11 cellular contexts compared by ENCODE assay signal in genomic region chr5:149227168-149227826, GRCh38. TPM values are rescaled to one million over a fixed set of nuclear protein-coding genes. Genes with fewer than 3 reads are reported as not detected.
DNase-seq lines count a peak whose midpoint lies in the region; ATAC-seq, FAIRE-seq and TF ChIP-seq lines count a peak whose summit lies in the region.
"Had no signal": no experiment of that assay in that cellular context is flagged by ENCODE, and none has a peak within 500 bp of the region (broad histone marks: within the 10 kb centered on the region; RNA-seq: fewer than 3 reads in every experiment).

No MANE protein-coding gene starts in this region.

- no peak overlapping the region for H2BK5ac ChIP-seq in trophoblast cell (ENCODE audit: low read depth, low read length, poor library complexity)

- H3K9me3 ChIP-seq in endothelial cell of umbilical vein (replicated peaks; ENCODE audit: control insufficient read depth, insufficient read depth, low read length) (no peaks in the 10 kb centered on the region), trophoblast cell (ENCODE audit: insufficient read depth, low read depth, low read length) (no peaks in the 10 kb centered on the region)

- H2AFZ ChIP-seq in endothelial cell of umbilical vein (ENCODE audit: low read depth, low read length): no peak overlapping the region
- H2AFZ ChIP-seq in trophoblast cell (ENCODE audit: insufficient read depth, low read length, poor library complexity): no peak overlapping the region

- H3K14ac ChIP-seq in trophoblast cell (ENCODE audit: low read length): no peak overlapping the region

- H4K91ac ChIP-seq in trophoblast cell (ENCODE audit: low read depth, low read length): no peak overlapping the region

- dilution Hi-C loops in endothelial cell of umbilical vein (cut with MboI; ENCODE audit: extremely low pct_ligation_motif_present, low sequenced_read_pairs): no loop called here

- ATAC-seq in stimulated activated memory B cell treated with anti-CD40 and anti-IgM and Interleukin-4, amounts not matched to agents 10 μg/mL and 1 μg/mL and 100 μg/mL, for 72 hours: no peak

- H3K36me3 Mint-ChIP-seq in stimulated activated memory B cell treated with anti-CD40 and anti-IgM and Interleukin-4, amounts not matched to agents 10 μg/mL and 1 μg/mL and 100 μg/mL, for 72 hours: no peaks in the 10 kb centered on the region

- H3K27me3 ChIP-seq in endothelial cell of umbilical vein (ENCODE audit: control insufficient read depth in 2 of 2, insufficient read depth in 2 of 2, low read length in 2 of 2) (no peaks in the 10 kb centered on the region), trophoblast cell (ENCODE audit: insufficient read depth, low read length) (no peaks in the 10 kb centered on the region)

- H4K8ac ChIP-seq in trophoblast cell (ENCODE audit: low read depth, low read length): no peak overlapping the region

- no peak overlapping the region for H3K23ac ChIP-seq in trophoblast cell (ENCODE audit: low read length)

- H3K4me3 ChIP-seq in endothelial cell of umbilical vein (replicated peaks in 1 of 3; ENCODE audit: insufficient read depth in 1 of 3, low read depth in 1 of 3, low read length in 3 of 3) (peak overlapping the region in 1 of 3 experiments; percentile 20), trophoblast cell (ENCODE audit: low read depth, low read length) (no peak overlapping the region)

- peaks cover 23% of the 10 kb centered on the region for H3K27me3 Mint-ChIP-seq in stimulated activated memory B cell treated with anti-CD40 and anti-IgM and Interleukin-4, amounts not matched to agents 10 μg/mL and 1 μg/mL and 100 μg/mL, for 72 hours

- H3K36me3 ChIP-seq in endothelial cell of umbilical vein (ENCODE audit: control insufficient read depth in 2 of 2, extremely low read depth in 1 of 2, insufficient read depth in 2 of 2, low read length in 2 of 2): no peaks in the 10 kb centered on the region
- H3K36me3 ChIP-seq in trophoblast cell (ENCODE audit: control insufficient read depth in 1 of 2, insufficient read depth in 2 of 2, low read length in 2 of 2): no peaks in the 10 kb centered on the region

- no peak overlapping the region for H4K12ac ChIP-seq in trophoblast cell (ENCODE audit: low read depth, low read length)

- H3K18ac ChIP-seq in trophoblast cell (ENCODE audit: low read length): no peak overlapping the region

- H2BK12ac ChIP-seq in trophoblast cell (ENCODE audit: low read length): no peak overlapping the region

- no peak overlapping the region for H3K27ac Mint-ChIP-seq in stimulated activated memory B cell treated with anti-CD40 and anti-IgM and Interleukin-4, amounts not matched to agents 10 μg/mL and 1 μg/mL and 100 μg/mL, for 72 hours

- H2BK120ac ChIP-seq in trophoblast cell (ENCODE audit: insufficient read depth, low read length, poor library complexity): no peak overlapping the region

- POLR2A ChIA-PET in endothelial cell of umbilical vein (lab: Charles Lee): interaction anchor here (0.6 to 1.5 kb wide), 2 partner anchors 84 to 321 kb away, joined by 3 to 6 read pairs; no protein-coding TSS in a partner anchor

- H3K79me1 ChIP-seq in trophoblast cell (ENCODE audit: low read length): no peaks in the 10 kb centered on the region

- H2AK5ac ChIP-seq in trophoblast cell (ENCODE audit: low read length): no peak overlapping the region

- H4K20me1 ChIP-seq in endothelial cell of umbilical vein (replicated peaks; ENCODE audit: control insufficient read depth, extremely low read depth, insufficient read depth, low read length): no peaks in the 10 kb centered on the region

- intact Hi-C loops in endothelial cell of umbilical vein (cut with micrococcal nuclease): loop anchor here (5.0 kb wide), 1 partner anchor 190 kb away; no protein-coding TSS in a partner anchor

- FAIRE-seq in endothelial cell of umbilical vein (lab: Jason Lieb, UNC) (peak; percentile 81), GM12892 (lab: Jason Lieb, UNC) (no peak)

- H3K9me1 ChIP-seq in endothelial cell of umbilical vein (replicated peaks; ENCODE audit: control insufficient read depth, extremely low read depth, insufficient read depth, low read length): no peaks in the 10 kb centered on the region

- H3K4me1 ChIP-seq in endothelial cell of umbilical vein (ENCODE audit: control insufficient read depth, extremely low read depth, insufficient read depth, low read length): peaks cover 30% of the 10 kb centered on the region
- no peaks in the 10 kb centered on the region for H3K4me1 ChIP-seq in trophoblast cell (ENCODE audit: control insufficient read depth in 1 of 2, insufficient read depth in 2 of 2, low read length in 2 of 2)

- peak; percentile 89 for DNase-seq in EH (ENCODE audit: low read depth)
- peak; percentile 97 for DNase-seq in M059J (ENCODE audit: low read depth)
- DNase-seq in endothelial cell of umbilical vein (ENCODE audit: low read depth, low spot score): peak; percentile 61
- peak; percentile 19 to 50 for DNase-seq in trophoblast cell
- DNase-seq in GM12892 (ENCODE audit: insufficient read length): no peak
- DNase-seq in DMS 273 treated with DMSO at 0.1 percent for 48 hours (lab: John Stamatoyannopoulos, UW): no peak
- DNase-seq in stimulated activated CD4-positive, alpha-beta T cell treated with anti-CD3 and anti-CD28 coated beads, Interleukin-2, amount 100 ng/mL, for 24 hours: no peak
- DNase-seq: activated effector memory CD4-positive, alpha-beta T cell treated with Interleukin-2 at 50 U/mL for 16 hours; DMS153; NCI-H2107 had no signal

- peak overlapping the region; percentile 53 for H3K27ac ChIP-seq in endothelial cell of umbilical vein (ENCODE audit: insufficient read depth, low read depth, low read length)
- H3K27ac ChIP-seq in trophoblast cell (ENCODE audit: low read depth, low read length): no peak overlapping the region

- TF ChIP-seq CTCF in endothelial cell of umbilical vein (IDR thresholded peaks at IDR 0.05; ENCODE audit: extremely low read depth in 1 of 2, insufficient read depth in 1 of 2, low read depth in 1 of 2, low read length in 2 of 2): no peak

- H3K4ac ChIP-seq in trophoblast cell (ENCODE audit: low read depth, low read length): no peak overlapping the region

- TF ChIP-seq POLR2A in endothelial cell of umbilical vein (IDR thresholded peaks at IDR 0.05; ENCODE audit: low read depth, low read length) (no peak), GM12892 (IDR thresholded peaks at IDR 0.05; ENCODE audit: low read depth, low read length) (no peak)

- no peaks in the 10 kb centered on the region for H3K4me1 Mint-ChIP-seq in stimulated activated memory B cell treated with anti-CD40 and anti-IgM and Interleukin-4, amounts not matched to agents 10 μg/mL and 1 μg/mL and 100 μg/mL, for 72 hours

- H3K79me2 ChIP-seq in endothelial cell of umbilical vein (ENCODE audit: control insufficient read depth, insufficient read depth, low read length): no peaks in the 10 kb centered on the region
- H3K79me2 ChIP-seq in trophoblast cell (ENCODE audit: control insufficient read depth, insufficient read depth, low read length, poor library complexity): no peaks in the 10 kb centered on the region

- H3K9ac ChIP-seq in endothelial cell of umbilical vein (replicated peaks; ENCODE audit: extremely low read depth, insufficient read depth, low read length) (no peak overlapping the region), trophoblast cell (ENCODE audit: low read length) (no peak overlapping the region)

- H3K4me3 Mint-ChIP-seq in stimulated activated memory B cell treated with anti-CD40 and anti-IgM and Interleukin-4, amounts not matched to agents 10 μg/mL and 1 μg/mL and 100 μg/mL, for 72 hours: no peak overlapping the region

- WGBS in trophoblast cell (ENCODE audit: extremely low coverage, insufficient coverage, insufficient read length): no CpG with 5 or more reads among the region's 2 CpGs

- H3K9me3 Mint-ChIP-seq in stimulated activated memory B cell treated with anti-CD40 and anti-IgM and Interleukin-4, amounts not matched to agents 10 μg/mL and 1 μg/mL and 100 μg/mL, for 72 hours: no peaks in the 10 kb centered on the region

- no TSS peak for BruUV-seq in endothelial cell of umbilical vein (replicated peaks; lab: Mats Ljungman, UMichigan)

- CTCF ChIA-PET in endothelial cell of umbilical vein (lab: Charles Lee): interaction anchor here (0.7 to 9.4 kb wide), 12 partner anchors 10 to 102 kb away, joined by 3 to 238 read pairs (median 4); partner anchors contain the start of gene ABLIM3

- peak overlapping the region; percentile 39 for H3K4me2 ChIP-seq in endothelial cell of umbilical vein (ENCODE audit: insufficient read depth, low read length)
- H3K4me2 ChIP-seq in trophoblast cell (ENCODE audit: low read length): no peak overlapping the region

TF ChIP-seq in endothelial cell of umbilical vein, 7 proteins besides CTCF, POLR2A, EP300 and RAD21:
- TF ChIP-seq GATA2 (IDR thresholded peaks at IDR 0.05; ENCODE audit: insufficient read depth, insufficient read length, low read depth, low read length): peak; percentile 88
- no peak for TF ChIP-seq EZH2 (IDR thresholded peaks at IDR 0.05; ENCODE audit: borderline replicate concordance, low read depth, low read length, severe bottlenecking)
- TF ChIP-seq JUN (IDR thresholded peaks at IDR 0.05; ENCODE audit: borderline replicate concordance, insufficient read depth, insufficient read length, low read depth): peak; percentile 75
- peak; percentile 84 for TF ChIP-seq FOS (IDR thresholded peaks at IDR 0.05; ENCODE audit: borderline replicate concordance, insufficient read depth, low read length)
- TF ChIP-seq MAX (IDR thresholded peaks at IDR 0.05; ENCODE audit: insufficient read depth, insufficient read length): no peak

RNA-seq across cellular contexts. Expression of gene AFAP1L1, which starts 44.4 kb away (rescaled TPM):
- 6.5 and 9.1 TPM in 2 replicates for total RNA-seq in M059J (2014; rRNA removed; shearing (Covaris generic))
- total RNA-seq in endothelial cell of umbilical vein: 73.2 and 76.2 TPM in 2 replicates
- polyA plus RNA-seq in endothelial cell of umbilical vein: 6.2 and 7.9 TPM in 2 replicates
- polyA plus RNA-seq in endothelial cell of umbilical vein (2011; cell fraction: cytosol; rRNA removed): 8.2 and 8.6 TPM in 2 replicates
- polyA plus RNA-seq in endothelial cell of umbilical vein (2011; cell fraction: nucleus; rRNA removed): 16.9 and 21.2 TPM in 2 replicates
- polyA plus RNA-seq in endothelial cell of umbilical vein (2012): 12.1 and 16.6 TPM in 2 replicates
- polyA minus RNA-seq in endothelial cell of umbilical vein: 17.9 and 18.0 TPM in 2 replicates
- 1.7 TPM for polyA minus RNA-seq in endothelial cell of umbilical vein (2011; cell fraction: cytosol; rRNA and poly(A)+ RNA removed)
- polyA minus RNA-seq in endothelial cell of umbilical vein (2011; cell fraction: nucleus; rRNA and poly(A)+ RNA removed): 16.1 and 17.1 TPM in 2 replicates
- polyA plus RNA-seq in trophoblast cell (2013): 6.6 and 6.9 TPM in 2 replicates
- polyA plus RNA-seq in GM12892 (2012; ENCODE audit: missing spikeins): not detected

Comparison
In these comparisons a context has a peak if more than half of its experiments do, and no peak if none do; other contexts are left out.
1. DNase-seq: peak in EH (single experiment), M059J (single experiment), endothelial cell of umbilical vein (single experiment) and trophoblast cell (2 of 2); none in GM12892 (single experiment), DMS 273 treated with DMSO at 0.1 percent for 48 hours (single experiment) and stimulated activated CD4-positive, alpha-beta T cell treated with anti-CD3 and anti-CD28 coated beads, Interleukin-2, amount 100 ng/mL, for 24 hours (0 of 2).